In genomic region chr1:9248341-9249262, GRCh38 we compare ENCODE assay signal across 12 cellular contexts. TPM values are rescaled to one million over a fixed set of nuclear protein-coding genes. Genes with fewer than 3 reads are reported as not detected.
DNase-seq lines count a peak whose midpoint lies in the region; ATAC-seq and TF ChIP-seq lines count a peak whose summit lies in the region.
"Had no signal": no experiment of that assay in that cellular context is flagged by ENCODE, and none has a peak within 500 bp of the region (broad histone marks: within the 10 kb centered on the region; RNA-seq: fewer than 3 reads in every experiment).

No MANE protein-coding gene starts in this region.

- no peak for TF ChIP-seq CTCF in right atrium auricular region (IDR thresholded peaks at IDR 0.05)
- no peak for TF ChIP-seq CTCF in glutamatergic neuron (IDR thresholded peaks at IDR 0.05; ENCODE audit: partially characterized antibody, unreplicated experiment)
- TF ChIP-seq CTCF in progenitor cell of endocrine pancreas (IDR thresholded peaks at IDR 0.05; ENCODE audit: unreplicated experiment): no peak

- H3K27ac Mint-ChIP-seq in glutamatergic neuron (ENCODE audit: unreplicated experiment) (peak overlapping the region; percentile 24), progenitor cell of endocrine pancreas (peak overlapping the region; percentile 47)
- H3K27ac Mint-ChIP-seq: activated CD4-positive, alpha-beta memory T cell treated with anti-CD3 and anti-CD28 coated beads for 36 hours had no signal

- H3K4me3 Mint-ChIP-seq in glutamatergic neuron (ENCODE audit: unreplicated experiment) (peak overlapping the region; percentile 45), progenitor cell of endocrine pancreas (ENCODE audit: low read depth) (no peak overlapping the region)
- H3K4me3 Mint-ChIP-seq: activated CD4-positive, alpha-beta memory T cell treated with anti-CD3 and anti-CD28 coated beads for 36 hours had no signal

- H3K9me3 ChIP-seq in right atrium auricular region: no peaks in the 10 kb centered on the region

- no peaks in the 10 kb centered on the region for H3K36me3 Mint-ChIP-seq in glutamatergic neuron (ENCODE audit: unreplicated experiment)
- peaks cover 8% of the 10 kb centered on the region for H3K36me3 Mint-ChIP-seq in progenitor cell of endocrine pancreas (ENCODE audit: insufficient read depth)

- H3K4me3 ChIP-seq in right atrium auricular region: no peak overlapping the region

- intact Hi-C loops in Right ventricle myocardium inferior (cut with DNase I): no loop called here

- ATAC-seq in Right ventricle myocardium inferior (no peak), GM18909 (IDR thresholded peaks at IDR 0.05; ENCODE audit: poor library complexity, unreplicated experiment) (no peak), GM19455 (IDR thresholded peaks at IDR 0.05; ENCODE audit: unreplicated experiment) (no peak)

- H3K4me1 ChIP-seq in right atrium auricular region: peaks cover 0 to 82% of the 10 kb centered on the region in 2 donors

- peak overlapping the region; percentile 82 to 84 for H3K27ac ChIP-seq in right atrium auricular region

- H3K36me3 ChIP-seq in right atrium auricular region: no peaks in the 10 kb centered on the region

- H3K4me1 Mint-ChIP-seq in glutamatergic neuron (ENCODE audit: low read depth, unreplicated experiment) (peaks cover 23% of the 10 kb centered on the region), progenitor cell of endocrine pancreas (ENCODE audit: low read depth) (peaks cover 15% of the 10 kb centered on the region)

- H3K27me3 Mint-ChIP-seq in glutamatergic neuron (ENCODE audit: unreplicated experiment) (peaks cover 5% of the 10 kb centered on the region), progenitor cell of endocrine pancreas (no peaks in the 10 kb centered on the region)
- H3K27me3 Mint-ChIP-seq: activated CD4-positive, alpha-beta memory T cell treated with anti-CD3 and anti-CD28 coated beads for 36 hours had no signal

- DNase-seq in right atrium auricular region (ENCODE audit: low spot score) (no peak), Right ventricle myocardium inferior (ENCODE audit: missing footprints) (no peak), glutamatergic neuron (no peak), progenitor cell of endocrine pancreas (ENCODE audit: low spot score, unreplicated experiment) (no peak), 8988T (no peak), NCI-H1694 treated with DMSO at 0.1 percent for 48 hours (lab: John Stamatoyannopoulos, UW) (no peak)
- DNase-seq: activated CD4-positive, alpha-beta memory T cell treated with anti-CD3 and anti-CD28 coated beads for 36 hours; activated naive CD4-positive, alpha-beta T cell; NCI-H1105; T-helper 9 cell had no signal

- no peaks in the 10 kb centered on the region for H3K27me3 ChIP-seq in right atrium auricular region

- H3K9me3 Mint-ChIP-seq in glutamatergic neuron (ENCODE audit: unreplicated experiment) (peaks cover 6% of the 10 kb centered on the region), progenitor cell of endocrine pancreas (ENCODE audit: low read depth) (no peaks in the 10 kb centered on the region)
- H3K9me3 Mint-ChIP-seq: activated CD4-positive, alpha-beta memory T cell treated with anti-CD3 and anti-CD28 coated beads for 36 hours had no signal

RNA-seq across cellular contexts. Expression of gene H6PD, which starts 14.0 kb away (rescaled TPM):
- 10 to 100 TPM; 35.0 to 41.0 TPM for total RNA-seq in right atrium auricular region
- total RNA-seq in Right ventricle myocardium inferior: 18.7 TPM
- 5.0 TPM for total RNA-seq in glutamatergic neuron (ENCODE audit: unreplicated experiment)
- 36.0 and 36.2 TPM in 2 replicates for total RNA-seq in progenitor cell of endocrine pancreas

RNA-seq across cellular contexts. Expression of gene SPSB1, which starts 44.1 kb away (rescaled TPM):
- total RNA-seq in right atrium auricular region (10 to 100 TPM; 20.1 to 20.8 TPM), Right ventricle myocardium inferior (16.5 TPM), glutamatergic neuron (ENCODE audit: unreplicated experiment) (78.6 TPM), progenitor cell of endocrine pancreas (5.5 and 6.6 TPM in 2 replicates)
